Comparison of ENCODE assay signal across 8 cellular contexts in genomic region chr5:149853019-149853648, GRCh38.
DNase-seq lines count a peak whose midpoint lies in the region; ATAC-seq and TF ChIP-seq lines count a peak whose summit lies in the region.

No MANE protein-coding gene starts in this region.

- H3K36me3 ChIP-seq in smooth muscle cell (ENCODE audit: low read depth): no peaks in the 10 kb centered on the region

- H3K27ac ChIP-seq in smooth muscle cell (ENCODE audit: low read depth): no peak overlapping the region

- H4K20me1 ChIP-seq in smooth muscle cell (ENCODE audit: low read depth): no peaks in the 10 kb centered on the region

- peaks cover 16% of the 10 kb centered on the region for H3K36me3 Mint-ChIP-seq in brain

- peak; percentile 45 for DNase-seq in CD1c-positive myeloid dendritic cell (ENCODE audit: extremely low spot score)
- peak; percentile 79 for DNase-seq in HT-29 (ENCODE audit: low spot score)
- peak; percentile 64 for DNase-seq in SKM-1 treated with dmso at 0.1 percent for 144 hours (lab: John Stamatoyannopoulos, UW; ENCODE audit: unreplicated experiment)
- DNase-seq in inferior parietal cortex (ENCODE audit: extremely low spot score): peak; percentile 86
- DNase-seq in smooth muscle cell (lab: John Stamatoyannopoulos, UW; ENCODE audit: unreplicated experiment): no peak

- H3K9ac ChIP-seq in smooth muscle cell (ENCODE audit: low read depth): no peak overlapping the region

- no peaks in the 10 kb centered on the region for H3K79me2 ChIP-seq in smooth muscle cell (ENCODE audit: low read depth)

- peak overlapping the region; percentile 19 to 67 (median 48) for H3K27ac Mint-ChIP-seq in brain

- TF ChIP-seq CTCF in brain (conservative IDR thresholded peaks at IDR 0.05): peak; percentile 64 to 78
- TF ChIP-seq CTCF in smooth muscle cell (IDR thresholded peaks at IDR 0.05; ENCODE audit: borderline replicate concordance, insufficient read depth, poor library complexity, severe bottlenecking): peak; percentile 84

- peak overlapping the region in 3 of 5 experiments; percentile 27 to 76 (median 31) for H3K4me3 Mint-ChIP-seq in brain

- no peak overlapping the region for H3K4me3 ChIP-seq in smooth muscle cell

- no peaks in the 10 kb centered on the region for H3K27me3 ChIP-seq in smooth muscle cell (ENCODE audit: low read depth)

- H3K4me1 Mint-ChIP-seq in brain: peaks cover 27% of the 10 kb centered on the region

- no peaks in the 10 kb centered on the region for H3K9me3 ChIP-seq in smooth muscle cell (replicated peaks; ENCODE audit: low read depth)

- no peaks in the 10 kb centered on the region for H3K4me1 ChIP-seq in smooth muscle cell (ENCODE audit: low read depth)

- peaks cover 0 to 7% (median 3%) of the 10 kb centered on the region in 5 experiments for H3K9me3 Mint-ChIP-seq in brain

- H3F3A ChIP-seq in smooth muscle cell (ENCODE audit: low read depth): no peaks in the 10 kb centered on the region

- H3K4me2 ChIP-seq in smooth muscle cell: no peak overlapping the region

- ATAC-seq in GM19035 (IDR thresholded peaks at IDR 0.05; ENCODE audit: unreplicated experiment) (peak; percentile 83), GM21515 (IDR thresholded peaks at IDR 0.05; ENCODE audit: unreplicated experiment) (no peak)

- H3K27me3 Mint-ChIP-seq in brain: peaks cover 7% of the 10 kb centered on the region

- 40% methylated on average over 10 of the region's 10 CpGs for WGBS in smooth muscle cell (ENCODE audit: low lambda C conversion rate)

- H2AFZ ChIP-seq in smooth muscle cell (ENCODE audit: low read depth): no peak overlapping the region
